In genomic region chr18:63422862-63423304, GRCh38 we compare ENCODE assay signal across 8 cellular contexts. TPM values are rescaled to one million over a fixed set of nuclear protein-coding genes. Genes with fewer than 3 reads are reported as not detected.
DNase-seq lines count a peak whose midpoint lies in the region; ATAC-seq and TF ChIP-seq lines count a peak whose summit lies in the region.

No MANE protein-coding gene starts in this region.

- peak overlapping the region; percentile 95 for H3K27ac Mint-ChIP-seq in activated CD4-positive, alpha-beta T cell treated with anti-CD3 and anti-CD28 coated beads for 36 hours

- POLR2A ChIA-PET in activated CD4-positive, alpha-beta T cell treated with anti-CD3 and anti-CD28 coated beads for 36 hours (lab: Charles Lee), result interaction anchor here (0.8 to 1.6 kb wide), 3 partner anchors 12 to 105 kb away, joined by 6 to 8 read pairs (median 6); partner anchors contain the start of gene KDSR

- TF ChIP-seq CTCF in RWPE2 (IDR thresholded peaks at IDR 0.05; ENCODE audit: poor library complexity, severe bottlenecking) (no peak), esophagus squamous epithelium (IDR thresholded peaks at IDR 0.05) (no peak)

- H3K27ac ChIP-seq in RWPE2 (ENCODE audit: poor library complexity, severe bottlenecking) (peak overlapping the region; percentile 86), esophagus squamous epithelium (peak overlapping the region; percentile 98 to 100 (median 98))

- H3K27me3 Mint-ChIP-seq in activated CD4-positive, alpha-beta T cell treated with anti-CD3 and anti-CD28 coated beads for 36 hours, result no peaks in the 10 kb centered on the region

- H3K36me3 ChIP-seq in RWPE2 (ENCODE audit: low read depth), result peaks cover 28% of the 10 kb centered on the region
- H3K36me3 ChIP-seq in esophagus squamous epithelium, result peaks cover 0 to 30% (median 0%) of the 10 kb centered on the region in 3 donors

- intact Hi-C loops in activated CD4-positive, alpha-beta T cell treated with anti-CD3 and anti-CD28 coated beads for 36 hours (cut with DNase I, micrococcal nuclease), result loop anchor here (1.0 to 10.0 kb wide), 13 partner anchors 12 to 1236 kb away; partner anchors contain the start of genes KDSR (in 2 of the 2), PHLPP1 (in 1 of the 2), PIGN (in 1 of the 2) and RELCH (in 1 of the 2)
- intact Hi-C loops in esophagus squamous epithelium (cut with DNase I), result no loop called here

- CTCF ChIA-PET in activated CD4-positive, alpha-beta T cell treated with anti-CD3 and anti-CD28 coated beads for 36 hours (lab: Charles Lee), result interaction anchor here (0.6 to 1.9 kb wide), 6 partner anchors 12 to 396 kb away, joined by 3 to 5 read pairs (median 4); no protein-coding TSS in a partner anchor

- peaks cover 19% of the 10 kb centered on the region for H3K4me1 ChIP-seq in RWPE2 (ENCODE audit: insufficient read depth, poor library complexity, severe bottlenecking)
- peaks cover 17 to 74% (median 19%) of the 10 kb centered on the region in 3 donors for H3K4me1 ChIP-seq in esophagus squamous epithelium

- H3K36me3 Mint-ChIP-seq in activated CD4-positive, alpha-beta T cell treated with anti-CD3 and anti-CD28 coated beads for 36 hours (ENCODE audit: low read depth), result peaks cover 17% of the 10 kb centered on the region

- peaks cover 33% of the 10 kb centered on the region for H3K4me1 Mint-ChIP-seq in activated CD4-positive, alpha-beta T cell treated with anti-CD3 and anti-CD28 coated beads for 36 hours

- ATAC-seq in activated CD4-positive, alpha-beta T cell treated with anti-CD3 and anti-CD28 coated beads for 36 hours, result peak; percentile 34
- ATAC-seq in HG02763 (IDR thresholded peaks at IDR 0.05; ENCODE audit: unreplicated experiment) (peak; percentile 25), RWPE2 (ENCODE audit: low read depth) (peak; percentile 32)

- WGBS in esophagus squamous epithelium, 2 donors, result 1 to 6% methylated on average over 5 to 16 of the region's 27 CpGs

- peak overlapping the region; percentile 99 for H3K4me3 Mint-ChIP-seq in activated CD4-positive, alpha-beta T cell treated with anti-CD3 and anti-CD28 coated beads for 36 hours

- H3K27me3 ChIP-seq in RWPE2 (ENCODE audit: insufficient read depth, poor library complexity, severe bottlenecking), result no peaks in the 10 kb centered on the region
- H3K27me3 ChIP-seq in esophagus squamous epithelium, result no peaks in the 10 kb centered on the region

- H3K9me3 ChIP-seq in RWPE2 (ENCODE audit: severe bottlenecking), result no peaks in the 10 kb centered on the region
- H3K9me3 ChIP-seq in esophagus squamous epithelium, result no peaks in the 10 kb centered on the region

- no peak for TF ChIP-seq POLR2A in esophagus squamous epithelium (IDR thresholded peaks at IDR 0.05)

- no peaks in the 10 kb centered on the region for H3K9me3 Mint-ChIP-seq in activated CD4-positive, alpha-beta T cell treated with anti-CD3 and anti-CD28 coated beads for 36 hours (ENCODE audit: low read depth)

- no peak for DNase-seq in activated CD4-positive, alpha-beta T cell treated with anti-CD3 and anti-CD28 coated beads for 36 hours
- DNase-seq in activated CD4-positive, alpha-beta T cell treated with anti-CD3 and anti-CD28 coated beads for 4 hours, result no peak
- DNase-seq in RWPE2 (ENCODE audit: low spot score), result peak; percentile 61
- no peak for DNase-seq in esophagus squamous epithelium (lab: John Stamatoyannopoulos, UW)
- DNase-seq in occipital lobe (lab: John Stamatoyannopoulos, UW), result peak; percentile 87
- DNase-seq in SIG-M5 (lab: John Stamatoyannopoulos, UW), result no peak
- DNase-seq in DMS 273 treated with DMSO at 0.1 percent for 48 hours (lab: John Stamatoyannopoulos, UW), result no peak

- H3K4me3 ChIP-seq in RWPE2 (ENCODE audit: severe bottlenecking) (peak overlapping the region; percentile 75), esophagus squamous epithelium (peak overlapping the region; percentile 67 to 97 (median 92))

RNA-seq across cellular contexts. Expression of gene VPS4B, which starts 0.6 kb away (rescaled TPM):
- 10 to 100 TPM; 40.7 to 48.4 TPM for total RNA-seq in activated CD4-positive, alpha-beta T cell treated with anti-CD3 and anti-CD28 coated beads for 36 hours
- 10 to 100 TPM; 68.5 to 92.1 (median 76.5) TPM for total RNA-seq in esophagus squamous epithelium
- total RNA-seq in occipital lobe, result 41.0 TPM

RNA-seq across cellular contexts. Expression of gene SERPINB5, which starts 53.9 kb away (rescaled TPM):
- total RNA-seq in activated CD4-positive, alpha-beta T cell treated with anti-CD3 and anti-CD28 coated beads for 36 hours, result not detected
- 100 to 1,000 TPM; 204 to 363 (median 268) TPM for total RNA-seq in esophagus squamous epithelium
- total RNA-seq in occipital lobe, result not detected

RNA-seq across cellular contexts. Expression of gene KDSR, which starts 55.9 kb away (rescaled TPM):
- total RNA-seq in activated CD4-positive, alpha-beta T cell treated with anti-CD3 and anti-CD28 coated beads for 36 hours, result 10 to 100 TPM; 72.6 to 78.6 TPM
- total RNA-seq in esophagus squamous epithelium (10 to 100 TPM; 20.8 to 42.3 (median 23.0) TPM), occipital lobe (12.2 TPM)

Comparison
In these comparisons a context has a peak if more than half of its experiments do, and no peak if none do; other contexts are left out.
1. DNase-seq: peak in RWPE2 (single experiment) and occipital lobe (single experiment); none in activated CD4-positive, alpha-beta T cell treated with anti-CD3 and anti-CD28 coated beads for 36 hours (single experiment), activated CD4-positive, alpha-beta T cell treated with anti-CD3 and anti-CD28 coated beads for 4 hours (0 of 2), esophagus squamous epithelium (single experiment), SIG-M5 (single experiment) and DMS 273 treated with DMSO at 0.1 percent for 48 hours (single experiment).
2. RNA of gene SERPINB5, which starts 53.9 kb away (total RNA-seq): 204 to 363 TPM in esophagus squamous epithelium; not detected in occipital lobe (single experiment) and not detected in activated CD4-positive, alpha-beta T cell treated with anti-CD3 and anti-CD28 coated beads for 36 hours; every median in the first group is over 100 times any median in the second.
3. Peak in every context shown above with its lines, with median percentiles within 50 percentile points of each other: ATAC-seq.